Comparison of ENCODE assay signal across 8 cellular contexts in the genomic region with DNA sequence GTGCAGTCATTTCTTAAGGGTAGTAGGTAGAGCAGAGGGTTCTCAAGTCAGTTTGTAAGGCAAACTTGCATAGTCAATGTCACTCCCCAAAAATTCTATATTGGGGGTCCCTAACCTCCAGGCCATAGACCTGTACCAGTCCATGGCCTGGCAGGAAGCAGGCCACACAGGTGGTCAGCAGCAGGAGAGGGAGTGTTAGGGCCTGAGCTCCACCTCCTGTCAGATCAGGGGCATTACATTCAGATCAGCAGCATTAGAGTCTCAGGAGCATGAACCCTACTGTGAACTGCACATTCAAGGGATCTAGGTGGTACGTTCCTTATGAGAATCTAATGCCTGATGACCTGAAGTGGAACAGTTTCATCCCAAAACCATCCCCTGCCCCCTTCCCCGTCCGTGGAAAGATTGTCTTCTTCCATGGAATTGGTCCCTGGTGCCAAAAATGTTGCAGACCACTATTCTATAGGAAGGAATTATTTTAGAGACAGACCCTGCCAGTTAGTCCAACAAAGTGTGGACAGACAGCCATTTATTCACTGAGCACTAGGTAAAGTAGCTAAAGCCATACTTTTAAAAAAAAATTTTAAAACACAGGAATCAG. TPM values are rescaled to one million over a fixed set of nuclear protein-coding genes. Genes with fewer than 3 reads are reported as not detected.
A peak's percentile ranks its signal among the peaks of the same experiment; 100 is the strongest.
DNase-seq lines count a peak whose midpoint lies in the region; ATAC-seq and TF ChIP-seq lines count a peak whose summit lies in the region.

No MANE protein-coding gene starts in this region.

- H3K79me2 ChIP-seq in DND-41 (ENCODE audit: insufficient read depth, low read length) = peaks cover 22% of the 10 kb centered on the region

- no peak overlapping the region for H3K4me2 ChIP-seq in DND-41 (ENCODE audit: insufficient read depth, low read length)

- H3K27ac ChIP-seq in DND-41 (ENCODE audit: low read length) = no peak overlapping the region
- no peak overlapping the region for H3K27ac ChIP-seq in tibial artery

- intact Hi-C loops in activated B cell treated with CpG ODN at 0.5 μM for 24 hours (cut with micrococcal nuclease) (loop anchor here (1.0 kb wide), 1 partner anchor 188 kb away; no protein-coding TSS in a partner anchor), left ventricle myocardium superior (cut with micrococcal nuclease) (no loop called here), tibial artery (cut with DNase I; ENCODE audit: low total_unique reads) (no loop called here)

- peaks cover 70% of the 10 kb centered on the region for H3K36me3 Mint-ChIP-seq in activated B cell treated with CpG ODN at 0.5 μM for 24 hours (ENCODE audit: low read depth)

- no peaks in the 10 kb centered on the region for H3K27me3 Mint-ChIP-seq in activated B cell treated with CpG ODN at 0.5 μM for 24 hours

- H3K36me3 ChIP-seq in DND-41 (ENCODE audit: insufficient read depth, low read length) (peaks cover 52% of the 10 kb centered on the region), tibial artery (peaks cover 45 to 61% (median 54%) of the 10 kb centered on the region in 3 donors)

- H3K4me1 ChIP-seq in DND-41 (ENCODE audit: insufficient read depth, low read length) = peaks cover 10% of the 10 kb centered on the region
- H3K4me1 ChIP-seq in tibial artery = peaks cover 0 to 20% (median 9%) of the 10 kb centered on the region in 4 donors

- H3K27ac Mint-ChIP-seq in activated B cell treated with CpG ODN at 0.5 μM for 24 hours = no peak overlapping the region

- CTCF ChIA-PET in activated B cell treated with CpG ODN at 0.5 μM for 24 hours (lab: Charles Lee) = interaction anchor here (5.0 kb wide), 1 partner anchor 188 kb away, joined by 29 read pairs; no protein-coding TSS in a partner anchor

- H3K27me3 ChIP-seq in DND-41 (ENCODE audit: insufficient read depth, low read length, poor library complexity) (no peaks in the 10 kb centered on the region), tibial artery (no peaks in the 10 kb centered on the region)

- no peak overlapping the region for H2AFZ ChIP-seq in DND-41 (ENCODE audit: low read depth, low read length)

- H3K4me3 ChIP-seq in DND-41 (ENCODE audit: low read depth in 1 of 2, low read length in 2 of 2) (no peak overlapping the region), tibial artery (no peak overlapping the region)

- DNase-seq in DND-41 (peak; percentile 23), M059J (ENCODE audit: low read depth) (peak; percentile 51), activated B cell treated with CpG ODN at 0.5 μM for 24 hours (no peak), left ventricle myocardium superior (no peak), tibial artery (no peak), epidermal melanocyte (ENCODE audit: insufficient read length, low spot score) (no peak), UCSD-AML1 (lab: John Stamatoyannopoulos, UW; ENCODE audit: unreplicated experiment) (no peak)

- no peaks in the 10 kb centered on the region for H3K9me3 Mint-ChIP-seq in activated B cell treated with CpG ODN at 0.5 μM for 24 hours

- H3K9ac ChIP-seq in DND-41 (ENCODE audit: low read depth, low read length) = no peak overlapping the region

- TF ChIP-seq CTCF in DND-41 (IDR thresholded peaks at IDR 0.05; ENCODE audit: borderline replicate concordance, extremely low read depth, low read length, poor library complexity, severe bottlenecking) (peak; percentile 75), activated B cell treated with CpG ODN at 0.5 μM for 24 hours (IDR thresholded peaks at IDR 0.05) (no peak), tibial artery (IDR thresholded peaks at IDR 0.05) (peak; percentile 13 to 32)

- POLR2A ChIA-PET in activated B cell treated with CpG ODN at 0.5 μM for 24 hours (lab: Charles Lee) = no interaction called here

- ATAC-seq in DND-41 (ENCODE audit: insufficient read depth, low read depth) = peak; percentile 79
- ATAC-seq in GM21381 (IDR thresholded peaks at IDR 0.05; ENCODE audit: unreplicated experiment) = peak; percentile 81
- peak; percentile 65 for ATAC-seq in activated B cell treated with CpG ODN at 0.5 μM for 24 hours (ENCODE audit: low read depth)
- peak; percentile 80 for ATAC-seq in left ventricle myocardium superior

- no peak overlapping the region for H3K4me3 Mint-ChIP-seq in activated B cell treated with CpG ODN at 0.5 μM for 24 hours

- H3K4me1 Mint-ChIP-seq in activated B cell treated with CpG ODN at 0.5 μM for 24 hours = peaks cover 22% of the 10 kb centered on the region

- no peaks in the 10 kb centered on the region for H4K20me1 ChIP-seq in DND-41 (ENCODE audit: insufficient read depth, low read length)

- H3K9me3 ChIP-seq in DND-41 (ENCODE audit: insufficient read depth, low read length, severe bottlenecking) = no peaks in the 10 kb centered on the region
- no peaks in the 10 kb centered on the region for H3K9me3 ChIP-seq in tibial artery

RNA-seq across cellular contexts. Expression of a gene that starts 6.7 kb away (rescaled TPM):
- total RNA-seq in M059J (2014; rRNA removed; shearing (Covaris generic)) = 15.9 and 28.9 TPM in 2 replicates
- total RNA-seq in activated B cell treated with CpG ODN at 0.5 μM for 24 hours = 31.5 and 37.6 TPM in 2 replicates
- 28.2 TPM for total RNA-seq in left ventricle myocardium superior

RNA-seq across cellular contexts. Expression of a gene that starts 6.8 kb away (rescaled TPM):
- 63.3 and 67.5 TPM in 2 replicates for total RNA-seq in M059J (2014; rRNA removed; shearing (Covaris generic))
- total RNA-seq in activated B cell treated with CpG ODN at 0.5 μM for 24 hours (35.3 and 36.3 TPM in 2 replicates), left ventricle myocardium superior (28.5 TPM)

Comparison
In these comparisons a context has a peak if more than half of its experiments do, and no peak if none do; other contexts are left out.
1. DNase-seq: peak in DND-41 (single experiment) and M059J (single experiment); none in activated B cell treated with CpG ODN at 0.5 μM for 24 hours (single experiment), left ventricle myocardium superior (single experiment), tibial artery (0 of 2), epidermal melanocyte (single experiment) and UCSD-AML1 (single experiment).
2. Peak in every context shown above with its lines, with median percentiles within 50 percentile points of each other: ATAC-seq.